Comparison of ENCODE assay signal across 22 cellular contexts in genomic region chr9:134701581-134702259, GRCh38.
A peak's percentile ranks its signal among the peaks of the same experiment; 100 is the strongest.
DNase-seq lines count a peak whose midpoint lies in the region; ATAC-seq, FAIRE-seq and TF ChIP-seq lines count a peak whose summit lies in the region.
"Had no signal": no experiment of that assay in that cellular context is flagged by ENCODE, and none has a peak within 500 bp of the region (broad histone marks: within the 10 kb centered on the region; RNA-seq: fewer than 3 reads in every experiment).

No MANE protein-coding gene starts in this region.

- intact Hi-C loops in Caco-2 (cut with micrococcal nuclease; ENCODE audit: unreplicated experiment): no loop called here

- peak overlapping the region; percentile 66 for H3K27ac Mint-ChIP-seq in astrocyte (ENCODE audit: unreplicated experiment)
- H3K27ac Mint-ChIP-seq in Caco-2 (ENCODE audit: unreplicated experiment): no peak overlapping the region
- no peak overlapping the region for H3K27ac Mint-ChIP-seq in stimulated activated memory B cell treated with anti-CD40 and anti-IgM and Interleukin-4, amounts not matched to agents 10 μg/mL and 1 μg/mL and 100 μg/mL, for 72 hours
- H3K27ac Mint-ChIP-seq: CD4-positive, CD25-positive, alpha-beta regulatory T cell; GM23338; HFFc6 had no signal

- no peak for ATAC-seq in stimulated activated memory B cell treated with anti-CD40 and anti-IgM and Interleukin-4, amounts not matched to agents 10 μg/mL and 1 μg/mL and 100 μg/mL, for 72 hours
- ATAC-seq: GM23338, HCT116 had no signal

- H4K20me1 ChIP-seq in Loucy (ENCODE audit: insufficient read depth, low read length, poor library complexity, severe bottlenecking) (no peaks in the 10 kb centered on the region), astrocyte (ENCODE audit: insufficient read depth, low read length) (peaks cover 98% of the 10 kb centered on the region), smooth muscle cell (ENCODE audit: low read depth) (peaks cover 100% of the 10 kb centered on the region)

- H3K36me3 Mint-ChIP-seq in astrocyte (ENCODE audit: low read depth, unreplicated experiment) (peaks cover 39% of the 10 kb centered on the region), Caco-2 (ENCODE audit: insufficient read depth, unreplicated experiment) (no peaks in the 10 kb centered on the region)
- no peaks in the 10 kb centered on the region for H3K36me3 Mint-ChIP-seq in stimulated activated memory B cell treated with anti-CD40 and anti-IgM and Interleukin-4, amounts not matched to agents 10 μg/mL and 1 μg/mL and 100 μg/mL, for 72 hours
- H3K36me3 Mint-ChIP-seq: CD4-positive, CD25-positive, alpha-beta regulatory T cell had no signal

- H3K27me3 ChIP-seq in HUES6 (ENCODE audit: control insufficient read depth, insufficient read depth, low read length) (no peaks in the 10 kb centered on the region), Loucy (ENCODE audit: insufficient read depth, low read length, poor library complexity, severe bottlenecking) (no peaks in the 10 kb centered on the region), astrocyte (ENCODE audit: insufficient read depth, low read length) (no peaks in the 10 kb centered on the region), smooth muscle cell (ENCODE audit: low read depth) (no peaks in the 10 kb centered on the region), Caco-2 (replicated peaks; ENCODE audit: control insufficient read depth, insufficient read depth, low read length) (no peaks in the 10 kb centered on the region)
- H3K27me3 ChIP-seq: BE2C had no signal

- DNase-seq in astrocyte (ENCODE audit: low read depth) (no peak), smooth muscle cell (lab: John Stamatoyannopoulos, UW; ENCODE audit: unreplicated experiment) (no peak), NCI-H2107 (lab: John Stamatoyannopoulos, UW) (no peak), Caco-2 (no peak)
- DNase-seq: ACHN; BE2C; CD4-positive, CD25-positive, alpha-beta regulatory T cell; DMS153; DMS79; GDM1; HFFc6; IMR-90 had no signal

- no TSS peak for BruUV-seq in Caco-2 (replicated peaks; lab: Mats Ljungman, UMichigan)

- H3K9me2 ChIP-seq in Loucy (replicated peaks; ENCODE audit: low read depth, low read length): no peaks in the 10 kb centered on the region

- H3K4me2 ChIP-seq in Loucy (ENCODE audit: low read depth, low read length, poor library complexity, severe bottlenecking) (peak overlapping the region; percentile 31), astrocyte (ENCODE audit: low read length) (no peak overlapping the region), smooth muscle cell (no peak overlapping the region)
- H3K4me2 ChIP-seq: GM23338 had no signal

- no peaks in the 10 kb centered on the region for H3K27me3 Mint-ChIP-seq in astrocyte (ENCODE audit: low read depth, unreplicated experiment)
- H3K27me3 Mint-ChIP-seq in Caco-2 (ENCODE audit: insufficient read depth, unreplicated experiment): no peaks in the 10 kb centered on the region
- H3K27me3 Mint-ChIP-seq in stimulated activated memory B cell treated with anti-CD40 and anti-IgM and Interleukin-4, amounts not matched to agents 10 μg/mL and 1 μg/mL and 100 μg/mL, for 72 hours: peaks cover 20% of the 10 kb centered on the region
- H3K27me3 Mint-ChIP-seq: CD4-positive, CD25-positive, alpha-beta regulatory T cell had no signal

- no peak overlapping the region for H2AFZ ChIP-seq in Loucy (ENCODE audit: low read length)
- no peak overlapping the region for H2AFZ ChIP-seq in astrocyte (ENCODE audit: low read depth, low read length)
- H2AFZ ChIP-seq in smooth muscle cell (ENCODE audit: low read depth): no peak overlapping the region
- H2AFZ ChIP-seq: GM23338 had no signal

- H3K4me3 Mint-ChIP-seq in astrocyte (ENCODE audit: unreplicated experiment) (no peak overlapping the region), Caco-2 (ENCODE audit: unreplicated experiment) (no peak overlapping the region)
- H3K4me3 Mint-ChIP-seq in stimulated activated memory B cell treated with anti-CD40 and anti-IgM and Interleukin-4, amounts not matched to agents 10 μg/mL and 1 μg/mL and 100 μg/mL, for 72 hours: no peak overlapping the region
- H3K4me3 Mint-ChIP-seq: CD4-positive, CD25-positive, alpha-beta regulatory T cell; GM23338; HFFc6 had no signal

- H3K4me3 ChIP-seq in HUES6 (ENCODE audit: low read depth, low read length) (no peak overlapping the region), Loucy (ENCODE audit: low read length, poor library complexity, severe bottlenecking) (no peak overlapping the region), astrocyte (ENCODE audit: insufficient read depth, low read depth, low read length) (no peak overlapping the region), smooth muscle cell (no peak overlapping the region), Caco-2 (ENCODE audit: low read depth, low read length) (no peak overlapping the region)
- H3K4me3 ChIP-seq: GM23338 had no signal

- H3K9me3 Mint-ChIP-seq in astrocyte (ENCODE audit: unreplicated experiment) (no peaks in the 10 kb centered on the region), Caco-2 (ENCODE audit: unreplicated experiment) (no peaks in the 10 kb centered on the region)
- no peaks in the 10 kb centered on the region for H3K9me3 Mint-ChIP-seq in stimulated activated memory B cell treated with anti-CD40 and anti-IgM and Interleukin-4, amounts not matched to agents 10 μg/mL and 1 μg/mL and 100 μg/mL, for 72 hours
- H3K9me3 Mint-ChIP-seq: CD4-positive, CD25-positive, alpha-beta regulatory T cell; GM23338; HFFc6 had no signal

- H3K36me3 ChIP-seq in HUES6 (ENCODE audit: control insufficient read depth, insufficient read depth, low read length) (peaks cover 34% of the 10 kb centered on the region), Loucy (ENCODE audit: insufficient read depth, low read length) (no peaks in the 10 kb centered on the region; the same call in 1 of the 2 replicates), astrocyte (ENCODE audit: insufficient read depth, low read length) (peaks cover 61% of the 10 kb centered on the region), smooth muscle cell (ENCODE audit: low read depth) (peaks cover 11% of the 10 kb centered on the region), Caco-2 (ENCODE audit: control insufficient read depth, insufficient read depth, low read length) (no peaks in the 10 kb centered on the region)
- H3K36me3 ChIP-seq: BE2C had no signal

- H3K79me2 ChIP-seq in Loucy (ENCODE audit: insufficient read depth, low read length) (no peaks in the 10 kb centered on the region), astrocyte (ENCODE audit: insufficient read depth, low read length) (peaks cover 95% of the 10 kb centered on the region), smooth muscle cell (ENCODE audit: low read depth) (peaks cover 100% of the 10 kb centered on the region)

- 0 out of 2 replicates have a peak overlapping the region, but pooled peaks have one; percentile 32 for H3K27ac ChIP-seq in HUES6 (ENCODE audit: low read depth, low read length)
- H3K27ac ChIP-seq in astrocyte (ENCODE audit: low read depth, low read length): no peak overlapping the region
- H3K27ac ChIP-seq in smooth muscle cell (ENCODE audit: low read depth): peak overlapping the region; percentile 94
- H3K27ac ChIP-seq: HL-60 had no signal

- WGBS in smooth muscle cell (ENCODE audit: low lambda C conversion rate): 96% methylated on average over 22 of the region's 22 CpGs

- FAIRE-seq in astrocyte (lab: Jason Lieb, UNC): no peak
- FAIRE-seq: A204.1, GM12892, GM18507, H54 had no signal

- peaks cover 52% of the 10 kb centered on the region for H3K4me1 Mint-ChIP-seq in astrocyte (ENCODE audit: low read depth, unreplicated experiment)
- H3K4me1 Mint-ChIP-seq in Caco-2 (ENCODE audit: low read depth, unreplicated experiment): no peaks in the 10 kb centered on the region
- H3K4me1 Mint-ChIP-seq in stimulated activated memory B cell treated with anti-CD40 and anti-IgM and Interleukin-4, amounts not matched to agents 10 μg/mL and 1 μg/mL and 100 μg/mL, for 72 hours: no peaks in the 10 kb centered on the region
- H3K4me1 Mint-ChIP-seq: CD4-positive, CD25-positive, alpha-beta regulatory T cell had no signal

- POLR2A ChIA-PET in Caco-2 (lab: Charles Lee): no interaction called here

- H3K9ac ChIP-seq in HUES6 (ENCODE audit: low read length) (no peak overlapping the region), Loucy (ENCODE audit: low read depth, low read length, poor library complexity, severe bottlenecking) (peak overlapping the region; percentile 62), astrocyte (ENCODE audit: low read length) (no peak overlapping the region), smooth muscle cell (ENCODE audit: low read depth) (no peak overlapping the region)

- H3F3A ChIP-seq in Loucy (ENCODE audit: low read depth) (no peaks in the 10 kb centered on the region), smooth muscle cell (ENCODE audit: low read depth) (peaks cover 86% of the 10 kb centered on the region)

- H3K4me1 ChIP-seq in HUES6 (ENCODE audit: control insufficient read depth, insufficient read depth, low read length) (peaks cover 3% of the 10 kb centered on the region; the same call in 1 of the 2 replicates), Loucy (ENCODE audit: insufficient read depth, low read length, poor library complexity, severe bottlenecking) (peaks cover 31% of the 10 kb centered on the region), astrocyte (ENCODE audit: insufficient read depth, low read length) (peaks cover 25% of the 10 kb centered on the region), smooth muscle cell (ENCODE audit: low read depth) (peaks cover 5% of the 10 kb centered on the region), Caco-2 (no peaks in the 10 kb centered on the region)

- CTCF ChIA-PET in Caco-2 (lab: Charles Lee): no interaction called here

- TF ChIP-seq CTCF in Loucy (conservative IDR thresholded peaks at IDR 0.05; ENCODE audit: low read length) (no peak), astrocyte (IDR thresholded peaks at IDR 0.05; ENCODE audit: insufficient read depth, low read depth, low read length) (no peak), smooth muscle cell (IDR thresholded peaks at IDR 0.05; ENCODE audit: borderline replicate concordance, insufficient read depth, poor library complexity, severe bottlenecking) (no peak), Caco-2 (IDR thresholded peaks at IDR 0.05; ENCODE audit: insufficient read depth in 1 of 2, low read depth in 1 of 2, low read length in 1 of 2, severe bottlenecking in 1 of 2, unreplicated experiment in 1 of 2) (no peak)

- H3K9me3 ChIP-seq in HUES6 (ENCODE audit: control insufficient read depth, insufficient read depth, low read depth, low read length) (no peaks in the 10 kb centered on the region), Loucy (ENCODE audit: insufficient read depth, low read depth, low read length) (no peaks in the 10 kb centered on the region), astrocyte (ENCODE audit: insufficient read depth, low read depth, low read length) (no peaks in the 10 kb centered on the region), smooth muscle cell (replicated peaks; ENCODE audit: low read depth) (no peaks in the 10 kb centered on the region), Caco-2 (no peaks in the 10 kb centered on the region)
- H3K9me3 ChIP-seq: BE2C had no signal
